9 cellular contexts compared by ENCODE assay signal in genomic region chr20:20824924-20825584, GRCh38.
A peak's percentile ranks its signal among the peaks of the same experiment; 100 is the strongest.
DNase-seq lines count a peak whose midpoint lies in the region; ATAC-seq, FAIRE-seq and TF ChIP-seq lines count a peak whose summit lies in the region.
"Had no signal": no experiment of that assay in that cellular context is flagged by ENCODE, and none has a peak within 500 bp of the region (broad histone marks: within the 10 kb centered on the region; RNA-seq: fewer than 3 reads in every experiment).

No MANE protein-coding gene starts in this region.

- no peak for FAIRE-seq in H54 (lab: Jason Lieb, UNC)

- DNase-seq in COLO829 (ENCODE audit: low spot score) (peak; percentile 79), H54 (ENCODE audit: insufficient read length, low spot score) (peak; percentile 46), NCI-H146 treated with DMSO at 0.1 percent for 48 hours (lab: John Stamatoyannopoulos, UW; ENCODE audit: unreplicated experiment) (peak; percentile 68), UCSD-AML1 (lab: John Stamatoyannopoulos, UW; ENCODE audit: unreplicated experiment) (peak; percentile 54), cardiac fibroblast (ENCODE audit: low read depth in 2 of 2) (peak; percentile 41 to 48), left colon (peak; percentile 33 to 48)
- peak; percentile 20 to 27 for DNase-seq in stimulated activated CD4-positive, alpha-beta T cell treated with anti-CD3 and anti-CD28 coated beads, Interleukin-4, amount 100 ng/mL, for 4 hours

- intact Hi-C loops in left colon (cut with DNase I, micrococcal nuclease), result loop anchor here in 1 of 2 donors (10.0 kb wide), 1 partner anchor 160 kb away; no protein-coding TSS in a partner anchor

- H3K4me3 ChIP-seq in cardiac fibroblast (replicated peaks in 1 of 2; ENCODE audit: low read depth in 2 of 2, low read length in 2 of 2), result no peak overlapping the region
- H3K4me3 ChIP-seq: SK-N-MC had no signal

- no peak for TF ChIP-seq POLR2A in H54 (IDR thresholded peaks at IDR 0.05; ENCODE audit: low read depth, low read length)

- peak; percentile 76 for ATAC-seq in left colon
- ATAC-seq in GM18858 (IDR thresholded peaks at IDR 0.05; ENCODE audit: unreplicated experiment), result no peak

- TF ChIP-seq CTCF in cardiac fibroblast (IDR thresholded peaks at IDR 0.05; ENCODE audit: low read depth, low read length), result peak; percentile 64

Comparison
In these comparisons a context has a peak if more than half of its experiments do, and no peak if none do; other contexts are left out.
1. DNase-seq: peak in every context shown above with its lines; median percentile 79 in COLO829; 68 in NCI-H146 treated with DMSO at 0.1 percent for 48 hours; 54 in UCSD-AML1; 46 in H54; 44 in cardiac fibroblast; 40 in left colon; 24 in stimulated activated CD4-positive, alpha-beta T cell treated with anti-CD3 and anti-CD28 coated beads, Interleukin-4, amount 100 ng/mL, for 4 hours.